ENCODE assay signal across 1 cellular context in the genomic region with DNA sequence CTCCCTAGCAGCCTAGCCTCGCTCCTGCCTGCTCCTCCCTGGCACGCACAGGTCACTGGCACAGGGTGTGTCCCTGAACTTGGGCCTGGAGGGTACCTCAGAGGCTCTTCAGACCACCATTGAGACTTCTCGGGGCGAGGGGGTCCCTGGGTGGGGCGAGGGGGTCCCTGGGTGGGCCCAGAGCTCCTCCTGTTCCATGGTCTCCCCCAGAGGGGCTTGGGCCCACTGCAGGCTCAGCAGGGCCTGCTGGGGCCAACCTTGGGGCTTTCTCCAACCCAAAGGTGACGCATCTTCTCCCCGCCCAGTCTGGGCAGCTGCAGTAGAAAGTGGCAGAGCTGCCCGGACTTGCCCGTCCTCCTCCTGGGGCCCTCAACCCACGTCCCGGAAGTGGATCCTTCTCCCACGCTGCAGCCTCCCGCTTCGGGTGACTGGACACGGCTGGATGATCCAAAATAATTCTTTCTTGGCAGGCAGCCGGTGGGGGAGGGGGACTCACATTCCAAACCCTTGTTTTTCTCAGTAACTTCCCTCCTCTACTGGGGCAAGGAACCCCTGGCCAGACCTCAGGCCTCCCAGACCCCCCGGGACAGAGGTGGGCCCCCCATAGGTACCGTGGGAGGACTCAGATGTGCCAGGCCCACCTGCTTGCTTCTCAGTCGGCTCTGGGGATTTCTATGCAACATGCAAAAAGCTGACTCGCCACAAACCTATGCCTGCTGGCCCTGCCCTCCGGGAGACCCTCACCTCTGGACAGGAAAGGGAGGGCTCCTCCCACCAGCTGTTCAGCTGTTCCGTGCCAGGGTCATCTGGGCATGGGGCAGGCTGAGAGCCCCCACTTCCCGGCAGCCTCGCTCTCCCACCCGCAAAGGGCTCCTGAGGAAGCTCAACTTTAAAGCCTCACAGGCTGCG.
TF ChIP-seq lines count a peak whose summit lies in the region.

No MANE protein-coding gene starts in this region.

TF ChIP-seq in HEK293, 187 proteins besides CTCF, POLR2A, EP300 and RAD21 (continued from another document):
- TF ChIP-seq REPIN1 (tag by site-specific recombination; IDR thresholded peaks at IDR 0.05; ENCODE audit: low read depth) (no peak), SCRT2 (tag by site-specific recombination; IDR thresholded peaks at IDR 0.05) (peak; percentile 74), SP7 (tag by site-specific recombination; IDR thresholded peaks at IDR 0.05) (peak; percentile 80), ZIC2 (tag by site-specific recombination; IDR thresholded peaks at IDR 0.05) (peak; percentile 93), ZNF660 (tag by site-specific recombination; IDR thresholded peaks at IDR 0.05) (peak; percentile 83; the same call in 1 of the 2 replicates), ZNF404 (tag by site-specific recombination; IDR thresholded peaks at IDR 0.05) (no peak), BCL11A (tag by site-specific recombination; IDR thresholded peaks at IDR 0.05; ENCODE audit: low read depth) (peak; percentile 36; the same call in 1 of the 2 replicates), ZBTB21 (tag by site-specific recombination; IDR thresholded peaks at IDR 0.05) (0 out of 2 replicates have a peak, but pooled peaks have one; percentile 26), ZFP69B (tag by site-specific recombination; IDR thresholded peaks at IDR 0.05) (peak; percentile 89), ZFP37 (tag by site-specific recombination; IDR thresholded peaks at IDR 0.05) (0 out of 2 replicates have a peak, but pooled peaks have one; percentile 38), ZNF132 (tag by site-specific recombination; IDR thresholded peaks at IDR 0.05; ENCODE audit: borderline replicate concordance) (no peak), PRDM1 (tag by site-specific recombination; IDR thresholded peaks at IDR 0.05) (0 out of 2 replicates have a peak, but pooled peaks have one; percentile 22), ZNF426 (tag by site-specific recombination; IDR thresholded peaks at IDR 0.05) (no peak), KLF9 (tag by site-specific recombination; IDR thresholded peaks at IDR 0.05; ENCODE audit: low read depth) (peak; percentile 18; the same call in 1 of the 2 replicates), ZNF654 (tag by site-specific recombination; IDR thresholded peaks at IDR 0.05; ENCODE audit: low read depth) (no peak), ZNF670 (tag by site-specific recombination; IDR thresholded peaks at IDR 0.05; ENCODE audit: low read depth) (no peak), ZXDB (tag by site-specific recombination; IDR thresholded peaks at IDR 0.05) (peak; percentile 53), ZNF114 (tag by site-specific recombination; IDR thresholded peaks at IDR 0.05) (no peak), IKZF3 (tag by site-specific recombination; IDR thresholded peaks at IDR 0.05) (peak; percentile 93), ZNF394 (tag by site-specific recombination; IDR thresholded peaks at IDR 0.05; ENCODE audit: borderline replicate concordance) (peak; percentile 63; the same call in 1 of the 2 replicates), ZNF302 (tag by site-specific recombination; IDR thresholded peaks at IDR 0.05; ENCODE audit: low read depth) (no peak), ZNF76 (tag by site-specific recombination; IDR thresholded peaks at IDR 0.05; ENCODE audit: borderline replicate concordance, low read depth) (peak; percentile 44; the same call in 1 of the 2 replicates), ZNF350 (tag by site-specific recombination; IDR thresholded peaks at IDR 0.05) (no peak), ZNF585B (tag by site-specific recombination; IDR thresholded peaks at IDR 0.05) (no peak), ZEB2 (tag by site-specific recombination; IDR thresholded peaks at IDR 0.05) (peak; percentile 87), GLIS1 (tag by site-specific recombination; IDR thresholded peaks at IDR 0.05) (peak; percentile 97), OSR2 (tag by site-specific recombination; IDR thresholded peaks at IDR 0.05) (peak; percentile 40), SCRT1 (tag by site-specific recombination; IDR thresholded peaks at IDR 0.05; ENCODE audit: borderline replicate concordance) (0 out of 2 replicates have a peak, but pooled peaks have one; percentile 17), ZBTB17 (tag by site-specific recombination; IDR thresholded peaks at IDR 0.05) (peak; percentile 55; the same call in 1 of the 2 replicates), MYNN (tag by site-specific recombination; IDR thresholded peaks at IDR 0.05; ENCODE audit: borderline replicate concordance) (no peak), ZNF24 (tag by site-specific recombination; IDR thresholded peaks at IDR 0.05) (0 out of 2 replicates have a peak, but pooled peaks have one; percentile 77), ZNF341 (tag by site-specific recombination; IDR thresholded peaks at IDR 0.05; ENCODE audit: low read depth) (peak; percentile 53), ZFHX2 (tag by site-specific recombination; conservative IDR thresholded peaks at IDR 0.05) (peak; percentile 97), ZNF211 (tag by site-specific recombination; IDR thresholded peaks at IDR 0.05; ENCODE audit: low read depth) (no peak), ZNF366 (tag by site-specific recombination; conservative IDR thresholded peaks at IDR 0.05) (peak; percentile 51; the same call in 1 of the 2 replicates), EGR2 (tag by site-specific recombination; IDR thresholded peaks at IDR 0.05; ENCODE audit: low read depth) (peak; percentile 97)
- TF ChIP-seq, protein P1, sequence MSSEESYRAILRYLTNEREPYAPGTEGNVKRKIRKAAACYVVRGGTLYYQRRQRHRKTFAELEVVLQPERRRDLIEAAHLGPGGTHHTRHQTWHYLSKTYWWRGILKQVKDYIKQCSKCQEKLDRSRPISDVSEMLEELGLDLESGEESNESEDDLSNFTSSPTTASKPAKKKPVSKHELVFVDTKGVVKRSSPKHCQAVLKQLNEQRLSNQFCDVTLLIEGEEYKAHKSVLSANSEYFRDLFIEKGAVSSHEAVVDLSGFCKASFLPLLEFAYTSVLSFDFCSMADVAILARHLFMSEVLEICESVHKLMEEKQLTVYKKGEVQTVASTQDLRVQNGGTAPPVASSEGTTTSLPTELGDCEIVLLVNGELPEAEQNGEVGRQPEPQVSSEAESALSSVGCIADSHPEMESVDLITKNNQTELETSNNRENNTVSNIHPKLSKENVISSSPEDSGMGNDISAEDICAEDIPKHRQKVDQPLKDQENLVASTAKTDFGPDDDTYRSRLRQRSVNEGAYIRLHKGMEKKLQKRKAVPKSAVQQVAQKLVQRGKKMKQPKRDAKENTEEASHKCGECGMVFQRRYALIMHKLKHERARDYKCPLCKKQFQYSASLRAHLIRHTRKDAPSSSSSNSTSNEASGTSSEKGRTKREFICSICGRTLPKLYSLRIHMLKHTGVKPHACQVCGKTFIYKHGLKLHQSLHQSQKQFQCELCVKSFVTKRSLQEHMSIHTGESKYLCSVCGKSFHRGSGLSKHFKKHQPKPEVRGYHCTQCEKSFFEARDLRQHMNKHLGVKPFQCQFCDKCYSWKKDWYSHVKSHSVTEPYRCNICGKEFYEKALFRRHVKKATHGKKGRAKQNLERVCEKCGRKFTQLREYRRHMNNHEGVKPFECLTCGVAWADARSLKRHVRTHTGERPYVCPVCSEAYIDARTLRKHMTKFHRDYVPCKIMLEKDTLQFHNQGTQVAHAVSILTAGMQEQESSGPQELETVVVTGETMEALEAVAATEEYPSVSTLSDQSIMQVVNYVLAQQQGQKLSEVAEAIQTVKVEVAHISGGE (tag by site-specific recombination; conservative IDR thresholded peaks at IDR 0.05; ENCODE audit: low read depth) = peak; percentile 61
- TF ChIP-seq, protein P2, sequence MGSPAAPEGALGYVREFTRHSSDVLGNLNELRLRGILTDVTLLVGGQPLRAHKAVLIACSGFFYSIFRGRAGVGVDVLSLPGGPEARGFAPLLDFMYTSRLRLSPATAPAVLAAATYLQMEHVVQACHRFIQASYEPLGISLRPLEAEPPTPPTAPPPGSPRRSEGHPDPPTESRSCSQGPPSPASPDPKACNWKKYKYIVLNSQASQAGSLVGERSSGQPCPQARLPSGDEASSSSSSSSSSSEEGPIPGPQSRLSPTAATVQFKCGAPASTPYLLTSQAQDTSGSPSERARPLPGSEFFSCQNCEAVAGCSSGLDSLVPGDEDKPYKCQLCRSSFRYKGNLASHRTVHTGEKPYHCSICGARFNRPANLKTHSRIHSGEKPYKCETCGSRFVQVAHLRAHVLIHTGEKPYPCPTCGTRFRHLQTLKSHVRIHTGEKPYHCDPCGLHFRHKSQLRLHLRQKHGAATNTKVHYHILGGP (tag by site-specific recombination; IDR thresholded peaks at IDR 0.05) = no peak
- TF ChIP-seq, protein P3, sequence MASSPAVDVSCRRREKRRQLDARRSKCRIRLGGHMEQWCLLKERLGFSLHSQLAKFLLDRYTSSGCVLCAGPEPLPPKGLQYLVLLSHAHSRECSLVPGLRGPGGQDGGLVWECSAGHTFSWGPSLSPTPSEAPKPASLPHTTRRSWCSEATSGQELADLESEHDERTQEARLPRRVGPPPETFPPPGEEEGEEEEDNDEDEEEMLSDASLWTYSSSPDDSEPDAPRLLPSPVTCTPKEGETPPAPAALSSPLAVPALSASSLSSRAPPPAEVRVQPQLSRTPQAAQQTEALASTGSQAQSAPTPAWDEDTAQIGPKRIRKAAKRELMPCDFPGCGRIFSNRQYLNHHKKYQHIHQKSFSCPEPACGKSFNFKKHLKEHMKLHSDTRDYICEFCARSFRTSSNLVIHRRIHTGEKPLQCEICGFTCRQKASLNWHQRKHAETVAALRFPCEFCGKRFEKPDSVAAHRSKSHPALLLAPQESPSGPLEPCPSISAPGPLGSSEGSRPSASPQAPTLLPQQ (tag by site-specific recombination; IDR thresholded peaks at IDR 0.05) = peak; percentile 90
- TF ChIP-seq, protein P4, sequence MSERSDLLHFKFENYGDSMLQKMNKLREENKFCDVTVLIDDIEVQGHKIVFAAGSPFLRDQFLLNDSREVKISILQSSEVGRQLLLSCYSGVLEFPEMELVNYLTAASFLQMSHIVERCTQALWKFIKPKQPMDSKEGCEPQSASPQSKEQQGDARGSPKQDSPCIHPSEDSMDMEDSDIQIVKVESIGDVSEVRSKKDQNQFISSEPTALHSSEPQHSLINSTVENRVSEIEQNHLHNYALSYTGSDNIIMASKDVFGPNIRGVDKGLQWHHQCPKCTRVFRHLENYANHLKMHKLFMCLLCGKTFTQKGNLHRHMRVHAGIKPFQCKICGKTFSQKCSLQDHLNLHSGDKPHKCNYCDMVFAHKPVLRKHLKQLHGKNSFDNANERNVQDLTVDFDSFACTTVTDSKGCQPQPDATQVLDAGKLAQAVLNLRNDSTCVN (tag by site-specific recombination; optimal IDR thresholded peaks at IDR 0.05) = peak; percentile 20
- TF ChIP-seq, protein P5, sequence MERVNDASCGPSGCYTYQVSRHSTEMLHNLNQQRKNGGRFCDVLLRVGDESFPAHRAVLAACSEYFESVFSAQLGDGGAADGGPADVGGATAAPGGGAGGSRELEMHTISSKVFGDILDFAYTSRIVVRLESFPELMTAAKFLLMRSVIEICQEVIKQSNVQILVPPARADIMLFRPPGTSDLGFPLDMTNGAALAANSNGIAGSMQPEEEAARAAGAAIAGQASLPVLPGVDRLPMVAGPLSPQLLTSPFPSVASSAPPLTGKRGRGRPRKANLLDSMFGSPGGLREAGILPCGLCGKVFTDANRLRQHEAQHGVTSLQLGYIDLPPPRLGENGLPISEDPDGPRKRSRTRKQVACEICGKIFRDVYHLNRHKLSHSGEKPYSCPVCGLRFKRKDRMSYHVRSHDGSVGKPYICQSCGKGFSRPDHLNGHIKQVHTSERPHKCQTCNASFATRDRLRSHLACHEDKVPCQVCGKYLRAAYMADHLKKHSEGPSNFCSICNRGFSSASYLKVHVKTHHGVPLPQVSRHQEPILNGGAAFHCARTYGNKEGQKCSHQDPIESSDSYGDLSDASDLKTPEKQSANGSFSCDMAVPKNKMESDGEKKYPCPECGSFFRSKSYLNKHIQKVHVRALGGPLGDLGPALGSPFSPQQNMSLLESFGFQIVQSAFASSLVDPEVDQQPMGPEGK (tag by site-specific recombination; IDR thresholded peaks at IDR 0.05) = peak; percentile 84
- TF ChIP-seq, protein P6, sequence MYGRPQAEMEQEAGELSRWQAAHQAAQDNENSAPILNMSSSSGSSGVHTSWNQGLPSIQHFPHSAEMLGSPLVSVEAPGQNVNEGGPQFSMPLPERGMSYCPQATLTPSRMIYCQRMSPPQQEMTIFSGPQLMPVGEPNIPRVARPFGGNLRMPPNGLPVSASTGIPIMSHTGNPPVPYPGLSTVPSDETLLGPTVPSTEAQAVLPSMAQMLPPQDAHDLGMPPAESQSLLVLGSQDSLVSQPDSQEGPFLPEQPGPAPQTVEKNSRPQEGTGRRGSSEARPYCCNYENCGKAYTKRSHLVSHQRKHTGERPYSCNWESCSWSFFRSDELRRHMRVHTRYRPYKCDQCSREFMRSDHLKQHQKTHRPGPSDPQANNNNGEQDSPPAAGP (tag by site-specific recombination; IDR thresholded peaks at IDR 0.05) = peak; percentile 13; the same call in 1 of the 2 replicates
